8 cellular contexts compared by ENCODE assay signal in genomic region chr2:48332286-48332685, GRCh38. TPM values are rescaled to one million over a fixed set of nuclear protein-coding genes. Genes with fewer than 3 reads are reported as not detected.
DNase-seq lines count a peak whose midpoint lies in the region; ATAC-seq and TF ChIP-seq lines count a peak whose summit lies in the region.

No MANE protein-coding gene starts in this region.

- H2BK20ac ChIP-seq in IMR-90 (ENCODE audit: low read depth, low read length) = no peak overlapping the region

- no peak overlapping the region for H3K56ac ChIP-seq in IMR-90 (ENCODE audit: extremely low read depth, insufficient read depth, low read length)

- H3K23ac ChIP-seq in IMR-90 (ENCODE audit: low read depth, low read length) = no peak overlapping the region

- no peak overlapping the region for H3K4ac ChIP-seq in IMR-90 (ENCODE audit: low read depth, low read length)

- H3K36me3 Mint-ChIP-seq in activated naive CD8-positive, alpha-beta T cell treated with anti-CD3 and anti-CD28 coated beads, Interleukin-2, amount 50 U/mL, for 24 hours (ENCODE audit: low read depth) = peaks cover 22% of the 10 kb centered on the region
- peaks cover 0 to 14% (median 3%) of the 10 kb centered on the region in 3 donors for H3K36me3 Mint-ChIP-seq in naive thymus-derived CD8-positive, alpha-beta T cell
- H3K36me3 Mint-ChIP-seq in activated CD8-positive, alpha-beta T cell treated with anti-CD3 and anti-CD28 coated beads for 36 hours (ENCODE audit: low read depth) = peaks cover 25% of the 10 kb centered on the region
- H3K36me3 Mint-ChIP-seq in activated naive CD4-positive, alpha-beta T cell treated with anti-CD3 and anti-CD28 coated beads for 36 hours (ENCODE audit: low read depth) = peaks cover 9% of the 10 kb centered on the region

- ATAC-seq in GM18868 (IDR thresholded peaks at IDR 0.05; ENCODE audit: unreplicated experiment) (peak; percentile 60), IMR-90 (ENCODE audit: low read depth) (no peak)
- ATAC-seq in activated naive CD8-positive, alpha-beta T cell treated with anti-CD3 and anti-CD28 coated beads, Interleukin-2, amount 50 U/mL, for 24 hours = no peak
- no peak for ATAC-seq in naive thymus-derived CD8-positive, alpha-beta T cell
- no peak for ATAC-seq in activated CD8-positive, alpha-beta T cell treated with anti-CD3 and anti-CD28 coated beads for 36 hours

- no peak overlapping the region for H3K4me3 Mint-ChIP-seq in activated naive CD8-positive, alpha-beta T cell treated with anti-CD3 and anti-CD28 coated beads, Interleukin-2, amount 50 U/mL, for 24 hours
- H3K4me3 Mint-ChIP-seq in naive thymus-derived CD8-positive, alpha-beta T cell = peak overlapping the region in 7 of 10 donors; percentile 2 to 48 (median 27)
- no peak overlapping the region for H3K4me3 Mint-ChIP-seq in activated CD8-positive, alpha-beta T cell treated with anti-CD3 and anti-CD28 coated beads for 36 hours
- no peak overlapping the region for H3K4me3 Mint-ChIP-seq in activated naive CD4-positive, alpha-beta T cell treated with anti-CD3 and anti-CD28 coated beads for 36 hours

- H3K27ac Mint-ChIP-seq in activated naive CD8-positive, alpha-beta T cell treated with anti-CD3 and anti-CD28 coated beads, Interleukin-2, amount 50 U/mL, for 24 hours = peak overlapping the region; percentile 68
- peak overlapping the region in 3 of 10 donors; percentile 58 to 67 (median 64) for H3K27ac Mint-ChIP-seq in naive thymus-derived CD8-positive, alpha-beta T cell
- H3K27ac Mint-ChIP-seq in activated CD8-positive, alpha-beta T cell treated with anti-CD3 and anti-CD28 coated beads for 36 hours = no peak overlapping the region
- no peak overlapping the region for H3K27ac Mint-ChIP-seq in activated naive CD4-positive, alpha-beta T cell treated with anti-CD3 and anti-CD28 coated beads for 36 hours

- peak overlapping the region; percentile 59; the same call in 1 of the 2 replicates for H3K4me2 ChIP-seq in IMR-90 (ENCODE audit: low read depth, low read length)

- no peak overlapping the region for H2BK5ac ChIP-seq in IMR-90 (ENCODE audit: low read depth, low read length, poor library complexity, severe bottlenecking)

- no peak for TF ChIP-seq CTCF in IMR-90 (conservative IDR thresholded peaks at IDR 0.05; ENCODE audit: low read depth, low read length)
- TF ChIP-seq CTCF in activated CD8-positive, alpha-beta T cell treated with anti-CD3 and anti-CD28 coated beads for 36 hours (IDR thresholded peaks at IDR 0.05) = no peak

- H3K18ac ChIP-seq in IMR-90 (ENCODE audit: low read depth, low read length) = no peak overlapping the region

- no peaks in the 10 kb centered on the region for H3K9me3 Mint-ChIP-seq in activated naive CD8-positive, alpha-beta T cell treated with anti-CD3 and anti-CD28 coated beads, Interleukin-2, amount 50 U/mL, for 24 hours
- no peaks in the 10 kb centered on the region for H3K9me3 Mint-ChIP-seq in naive thymus-derived CD8-positive, alpha-beta T cell
- no peaks in the 10 kb centered on the region for H3K9me3 Mint-ChIP-seq in activated CD8-positive, alpha-beta T cell treated with anti-CD3 and anti-CD28 coated beads for 36 hours
- H3K9me3 Mint-ChIP-seq in activated naive CD4-positive, alpha-beta T cell treated with anti-CD3 and anti-CD28 coated beads for 36 hours = no peaks in the 10 kb centered on the region

- in situ Hi-C loops in IMR-90 (cut with MboI; ENCODE audit: low sequenced_read_pairs) = no loop called here

- no peak for TF ChIP-seq RAD21 in IMR-90 (IDR thresholded peaks at IDR 0.05; ENCODE audit: low read length)

- H3K9ac ChIP-seq in IMR-90 (ENCODE audit: low read depth, low read length) = no peak overlapping the region

- POLR2A ChIA-PET in IMR-90 (lab: Charles Lee; ENCODE audit: unreplicated experiment) = no interaction called here
- POLR2A ChIA-PET in naive thymus-derived CD8-positive, alpha-beta T cell (lab: Charles Lee) = no interaction called here
- POLR2A ChIA-PET in activated CD8-positive, alpha-beta T cell treated with anti-CD3 and anti-CD28 coated beads for 36 hours (lab: Charles Lee) = interaction anchor here (1.5 kb wide), 1 partner anchor 19 kb away, joined by 4 read pairs; no protein-coding TSS in a partner anchor

- intact Hi-C loops in IMR-90 (cut with micrococcal nuclease) = no loop called here
- intact Hi-C loops in activated CD8-positive, alpha-beta T cell treated with anti-CD3 and anti-CD28 coated beads for 36 hours (cut with micrococcal nuclease) = no loop called here
- intact Hi-C loops in activated naive CD4-positive, alpha-beta T cell treated with anti-CD3 and anti-CD28 coated beads for 36 hours (cut with micrococcal nuclease) = loop anchor here (1.0 kb wide), 1 partner anchor 11 kb away; no protein-coding TSS in a partner anchor

- DNase-seq in IMR-90 = peak; percentile 23
- DNase-seq in activated naive CD8-positive, alpha-beta T cell treated with anti-CD3 and anti-CD28 coated beads, Interleukin-2, amount 50 U/mL, for 24 hours = no peak
- DNase-seq in naive thymus-derived CD8-positive, alpha-beta T cell = no peak
- no peak for DNase-seq in activated CD8-positive, alpha-beta T cell treated with anti-CD3 and anti-CD28 coated beads for 36 hours
- no peak for DNase-seq in DMS153 treated with DMSO at 0.1 percent for 48 hours (lab: John Stamatoyannopoulos, UW; ENCODE audit: unreplicated experiment)
- DNase-seq in activated naive CD4-positive, alpha-beta T cell treated with anti-CD3 and anti-CD28 coated beads for 36 hours = no peak
- DNase-seq in COLO668 (lab: John Stamatoyannopoulos, UW; ENCODE audit: unreplicated experiment) = no peak

- H2AFZ ChIP-seq in IMR-90 (replicated peaks; ENCODE audit: low read length, poor library complexity) = no peak overlapping the region

- dilution Hi-C loops in IMR-90 (cut with HindIII; ENCODE audit: low sequenced_read_pairs, unreplicated experiment) = no loop called here

- no peak overlapping the region for H3K27ac ChIP-seq in IMR-90 (ENCODE audit: insufficient read depth, low read length)

- H3K9me1 ChIP-seq in IMR-90 (ENCODE audit: insufficient read depth, low read length) = no peaks in the 10 kb centered on the region

- H2AK5ac ChIP-seq in IMR-90 (ENCODE audit: low read depth, low read length) = no peak overlapping the region

- no peak overlapping the region for H4K5ac ChIP-seq in IMR-90 (ENCODE audit: low read depth, low read length)

- no peaks in the 10 kb centered on the region for H3K9me3 ChIP-seq in IMR-90 (ENCODE audit: control insufficient read depth, insufficient read depth, low read length)

- peaks cover 6% of the 10 kb centered on the region; the same call in 1 of the 2 replicates for H4K20me1 ChIP-seq in IMR-90 (ENCODE audit: insufficient read depth, low read length)

- no peaks in the 10 kb centered on the region for H3K36me3 ChIP-seq in IMR-90 (ENCODE audit: control insufficient read depth, insufficient read depth, low read length)

- no peaks in the 10 kb centered on the region for H3K27me3 Mint-ChIP-seq in activated naive CD8-positive, alpha-beta T cell treated with anti-CD3 and anti-CD28 coated beads, Interleukin-2, amount 50 U/mL, for 24 hours
- no peaks in the 10 kb centered on the region for H3K27me3 Mint-ChIP-seq in naive thymus-derived CD8-positive, alpha-beta T cell
- no peaks in the 10 kb centered on the region for H3K27me3 Mint-ChIP-seq in activated CD8-positive, alpha-beta T cell treated with anti-CD3 and anti-CD28 coated beads for 36 hours
- H3K27me3 Mint-ChIP-seq in activated naive CD4-positive, alpha-beta T cell treated with anti-CD3 and anti-CD28 coated beads for 36 hours (ENCODE audit: low read depth) = no peaks in the 10 kb centered on the region

- no peak overlapping the region for H2BK120ac ChIP-seq in IMR-90 (ENCODE audit: low read depth, low read length)

- H3K4me1 Mint-ChIP-seq in activated naive CD8-positive, alpha-beta T cell treated with anti-CD3 and anti-CD28 coated beads, Interleukin-2, amount 50 U/mL, for 24 hours = peaks cover 61% of the 10 kb centered on the region
- H3K4me1 Mint-ChIP-seq in naive thymus-derived CD8-positive, alpha-beta T cell = peaks cover 12 to 73% (median 53%) of the 10 kb centered on the region in 4 donors
- H3K4me1 Mint-ChIP-seq in activated CD8-positive, alpha-beta T cell treated with anti-CD3 and anti-CD28 coated beads for 36 hours (ENCODE audit: low read depth) = peaks cover 47% of the 10 kb centered on the region
- peaks cover 40% of the 10 kb centered on the region for H3K4me1 Mint-ChIP-seq in activated naive CD4-positive, alpha-beta T cell treated with anti-CD3 and anti-CD28 coated beads for 36 hours (ENCODE audit: low read depth)

- H3K14ac ChIP-seq in IMR-90 (replicated peaks; ENCODE audit: low read depth, low read length) = no peak overlapping the region

- H4K8ac ChIP-seq in IMR-90 (ENCODE audit: low read depth in 2 of 2, low read length in 2 of 2) = no peak overlapping the region

- no peaks in the 10 kb centered on the region for H3K4me1 ChIP-seq in IMR-90 (ENCODE audit: control insufficient read depth, insufficient read depth, low read length)

- no peak overlapping the region for H2BK15ac ChIP-seq in IMR-90 (ENCODE audit: low read depth, low read length)

- H3K79me1 ChIP-seq in IMR-90 (ENCODE audit: low read depth in 1 of 2, low read length in 2 of 2) = peaks cover 16 to 32% of the 10 kb centered on the region in 2 experiments

- no peak overlapping the region for H3K4me3 ChIP-seq in IMR-90 (ENCODE audit: insufficient read depth, low read depth, low read length)

- H3K27me3 ChIP-seq in IMR-90 (ENCODE audit: control insufficient read depth, insufficient read depth, low read length) = no peaks in the 10 kb centered on the region

- BruUV-seq in IMR-90 (replicated peaks; lab: Mats Ljungman, UMichigan) = no TSS peak

- H4K91ac ChIP-seq in IMR-90 (ENCODE audit: insufficient read depth, low read depth, low read length) = no peak overlapping the region

- no CpG with 5 or more reads among the region's 5 CpGs for WGBS in IMR-90 (ENCODE audit: extremely low coverage in 2 of 2, insufficient read length in 1 of 2), 2 experiments

- TF ChIP-seq POLR2A in IMR-90 (IDR thresholded peaks at IDR 0.05; ENCODE audit: low read depth, low read length) = no peak

- CTCF ChIA-PET in IMR-90 (lab: Yijun Ruan, JAX) = interaction anchor here (1.5 kb wide), 1 partner anchor 225 kb away, joined by 3 read pairs; no protein-coding TSS in a partner anchor
- CTCF ChIA-PET in activated CD8-positive, alpha-beta T cell treated with anti-CD3 and anti-CD28 coated beads for 36 hours (lab: Charles Lee) = no interaction called here
- CTCF ChIA-PET in activated naive CD4-positive, alpha-beta T cell treated with anti-CD3 and anti-CD28 coated beads for 36 hours (lab: Charles Lee) = no interaction called here

- H2AK9ac ChIP-seq in IMR-90 (replicated peaks; ENCODE audit: low read depth, low read length, poor library complexity) = no peak overlapping the region

RNA-seq across cellular contexts. Expression of gene FOXN2, which starts 17.8 kb away (rescaled TPM):
- total RNA-seq in IMR-90 (2012; rRNA removed) = 33.1 and 39.6 TPM in 2 replicates
- polyA plus RNA-seq in IMR-90 (2012; rRNA removed) = 3.2 and 3.8 TPM in 2 replicates
- polyA plus RNA-seq in IMR-90 (2012; cell fraction: cytosol; rRNA removed) = 0.95 and 1.5 TPM in 2 replicates
- polyA plus RNA-seq in IMR-90 (2012; cell fraction: nucleus; rRNA removed; ENCODE audit: low replicate concordance) = 1.0 and 5.5 TPM in 2 replicates
- total RNA-seq in naive thymus-derived CD8-positive, alpha-beta T cell = 10 to 100 TPM; 46.5 to 51.9 TPM
- polyA plus RNA-seq in naive thymus-derived CD8-positive, alpha-beta T cell = 10 to 100 TPM; 29.3 to 38.1 (median 31.5) TPM
- 10 to 100 TPM; 56.4 to 58.3 TPM for total RNA-seq in activated CD8-positive, alpha-beta T cell treated with anti-CD3 and anti-CD28 coated beads for 36 hours
- 10 to 100 TPM; 38.9 to 39.5 TPM for total RNA-seq in activated naive CD4-positive, alpha-beta T cell treated with anti-CD3 and anti-CD28 coated beads for 36 hours

Comparison
In these comparisons a context has a peak if more than half of its experiments do, and no peak if none do; other contexts are left out.
1. H3K4me3 Mint-ChIP-seq: peak in naive thymus-derived CD8-positive, alpha-beta T cell (7 of 10); none in activated naive CD8-positive, alpha-beta T cell treated with anti-CD3 and anti-CD28 coated beads, Interleukin-2, amount 50 U/mL, for 24 hours (single experiment), activated CD8-positive, alpha-beta T cell treated with anti-CD3 and anti-CD28 coated beads for 36 hours (single experiment) and activated naive CD4-positive, alpha-beta T cell treated with anti-CD3 and anti-CD28 coated beads for 36 hours (single experiment).